24 cellular contexts compared by ENCODE assay signal in genomic region chr13:64538711-64539110, GRCh38.
DNase-seq lines count a peak whose midpoint lies in the region; ATAC-seq, FAIRE-seq and TF ChIP-seq lines count a peak whose summit lies in the region.
"Had no signal": no experiment of that assay in that cellular context is flagged by ENCODE, and none has a peak within 500 bp of the region (broad histone marks: within the 10 kb centered on the region; RNA-seq: fewer than 3 reads in every experiment).

No MANE protein-coding gene starts in this region.

- dilution Hi-C loops in endothelial cell of umbilical vein (cut with MboI; ENCODE audit: extremely low pct_ligation_motif_present, low sequenced_read_pairs): no loop called here

- no peaks in the 10 kb centered on the region for H4K20me1 ChIP-seq in endothelial cell of umbilical vein (replicated peaks; ENCODE audit: control insufficient read depth, extremely low read depth, insufficient read depth, low read length)

- H3K4me2 ChIP-seq in endothelial cell of umbilical vein (ENCODE audit: insufficient read depth, low read length): no peak overlapping the region

- H3K4me1 ChIP-seq in endothelial cell of umbilical vein (ENCODE audit: control insufficient read depth, extremely low read depth, insufficient read depth, low read length): no peaks in the 10 kb centered on the region
- H3K4me1 ChIP-seq: Peyer's patch, SJSA1 had no signal

- CTCF ChIA-PET in endothelial cell of umbilical vein (lab: Charles Lee): no interaction called here

- H3K4me3 Mint-ChIP-seq in stimulated activated naive B cell treated with anti-CD40 and anti-IgM and Interleukin-4, amounts not matched to agents 10 μg/mL and 1 μg/mL and 100 μg/mL, for 72 hours: no peak overlapping the region
- H3K4me3 Mint-ChIP-seq: CD4-positive, CD25-positive, alpha-beta regulatory T cell; T-helper 1 cell treated with Interleukin-12 subunit alpha and Interleukin-12 subunit beta and Interleukin-4 antibody, amounts not matched to agents 30 μg/mL and 1 μg/mL, for 36 hours had no signal

- no peaks in the 10 kb centered on the region for H3K79me2 ChIP-seq in endothelial cell of umbilical vein (ENCODE audit: control insufficient read depth, insufficient read depth, low read length)

- intact Hi-C loops in endothelial cell of umbilical vein (cut with micrococcal nuclease): no loop called here

- H3K9me3 ChIP-seq in MG63 (no peaks in the 10 kb centered on the region), endothelial cell of umbilical vein (replicated peaks; ENCODE audit: control insufficient read depth, insufficient read depth, low read length) (no peaks in the 10 kb centered on the region)
- H3K9me3 ChIP-seq: Peyer's patch, SJSA1 had no signal

- no peaks in the 10 kb centered on the region for H3K9me1 ChIP-seq in endothelial cell of umbilical vein (replicated peaks; ENCODE audit: control insufficient read depth, extremely low read depth, insufficient read depth, low read length)

- FAIRE-seq in endothelial cell of umbilical vein (lab: Jason Lieb, UNC): no peak
- FAIRE-seq: A204.1, GM18507 had no signal

- BruUV-seq in endothelial cell of umbilical vein (replicated peaks; lab: Mats Ljungman, UMichigan): no TSS peak

- H3K27ac Mint-ChIP-seq in stimulated activated naive B cell treated with anti-CD40 and anti-IgM and Interleukin-4, amounts not matched to agents 10 μg/mL and 1 μg/mL and 100 μg/mL, for 72 hours: no peak overlapping the region
- H3K27ac Mint-ChIP-seq: CD4-positive, CD25-positive, alpha-beta regulatory T cell; T-helper 1 cell treated with Interleukin-12 subunit alpha and Interleukin-12 subunit beta and Interleukin-4 antibody, amounts not matched to agents 30 μg/mL and 1 μg/mL, for 36 hours had no signal

- H3K36me3 Mint-ChIP-seq in stimulated activated naive B cell treated with anti-CD40 and anti-IgM and Interleukin-4, amounts not matched to agents 10 μg/mL and 1 μg/mL and 100 μg/mL, for 72 hours: no peaks in the 10 kb centered on the region
- H3K36me3 Mint-ChIP-seq: CD4-positive, CD25-positive, alpha-beta regulatory T cell had no signal

- no peaks in the 10 kb centered on the region for H3K27me3 Mint-ChIP-seq in stimulated activated naive B cell treated with anti-CD40 and anti-IgM and Interleukin-4, amounts not matched to agents 10 μg/mL and 1 μg/mL and 100 μg/mL, for 72 hours
- H3K27me3 Mint-ChIP-seq: CD4-positive, CD25-positive, alpha-beta regulatory T cell had no signal

- peak; percentile 6 for DNase-seq in EL
- DNase-seq in MG63: peak; percentile 3
- DNase-seq in endothelial cell of umbilical vein (ENCODE audit: low read depth, low spot score): no peak
- peak; percentile 36 for DNase-seq in stromal cell of bone marrow (ENCODE audit: low read depth)
- DNase-seq in NCI-H2196 (lab: John Stamatoyannopoulos, UW; ENCODE audit: unreplicated experiment): no peak
- DNase-seq in stimulated activated naive B cell treated with anti-CD40 and anti-IgM and Interleukin-4, amounts not matched to agents 10 μg/mL and 1 μg/mL and 100 μg/mL, for 72 hours: no peak
- no peak for DNase-seq in activated naive CD4-positive, alpha-beta T cell (lab: John Stamatoyannopoulos, UW)
- DNase-seq: CD4-positive, CD25-positive, alpha-beta regulatory T cell; COR-L47; DND-41; GDM1; KBM-7; NCI-H1092; NCI-H1436; NCI-H187 treated with DMSO at 0.1 percent for 48 hours; NCI-H2107; NCI-H2227 treated with DMSO at 0.1 percent for 48 hours; NCI-H510A; NCI-H748 treated with DMSO at 0.1 percent for 48 hours; Peyer's patch had no signal

- no peak for TF ChIP-seq POLR2A in endothelial cell of umbilical vein (IDR thresholded peaks at IDR 0.05; ENCODE audit: low read depth, low read length)

- no peak for ATAC-seq in stimulated activated naive B cell treated with anti-CD40 and anti-IgM and Interleukin-4, amounts not matched to agents 10 μg/mL and 1 μg/mL and 100 μg/mL, for 72 hours (replicated peaks)

- POLR2A ChIA-PET in endothelial cell of umbilical vein (lab: Charles Lee): no interaction called here

- no peak overlapping the region for H2AFZ ChIP-seq in endothelial cell of umbilical vein (ENCODE audit: low read depth, low read length)

- H3K4me3 ChIP-seq in MG63 (no peak overlapping the region), endothelial cell of umbilical vein (replicated peaks in 1 of 3; ENCODE audit: insufficient read depth in 1 of 3, low read depth in 1 of 3, low read length in 3 of 3) (no peak overlapping the region)
- H3K4me3 ChIP-seq: Peyer's patch, SJSA1 had no signal

- H3K9ac ChIP-seq in endothelial cell of umbilical vein (replicated peaks; ENCODE audit: extremely low read depth, insufficient read depth, low read length): no peak overlapping the region

- H3K36me3 ChIP-seq in MG63: no peaks in the 10 kb centered on the region
- H3K36me3 ChIP-seq in endothelial cell of umbilical vein (ENCODE audit: control insufficient read depth in 2 of 2, extremely low read depth in 1 of 2, insufficient read depth in 2 of 2, low read length in 2 of 2): no peaks in the 10 kb centered on the region
- H3K36me3 ChIP-seq: Peyer's patch, SJSA1 had no signal

- H3K27me3 ChIP-seq in MG63: no peaks in the 10 kb centered on the region
- no peaks in the 10 kb centered on the region for H3K27me3 ChIP-seq in endothelial cell of umbilical vein (ENCODE audit: control insufficient read depth in 2 of 2, insufficient read depth in 2 of 2, low read length in 2 of 2)
- H3K27me3 ChIP-seq: Peyer's patch, SJSA1 had no signal

- TF ChIP-seq CTCF in endothelial cell of umbilical vein (IDR thresholded peaks at IDR 0.05; ENCODE audit: extremely low read depth in 1 of 2, insufficient read depth in 1 of 2, low read depth in 1 of 2, low read length in 2 of 2): no peak

- no peaks in the 10 kb centered on the region for H3K9me3 Mint-ChIP-seq in stimulated activated naive B cell treated with anti-CD40 and anti-IgM and Interleukin-4, amounts not matched to agents 10 μg/mL and 1 μg/mL and 100 μg/mL, for 72 hours
- H3K9me3 Mint-ChIP-seq: T-helper 1 cell treated with Interleukin-12 subunit alpha and Interleukin-12 subunit beta and Interleukin-4 antibody, amounts not matched to agents 30 μg/mL and 1 μg/mL, for 36 hours had no signal

- H3K27ac ChIP-seq in endothelial cell of umbilical vein (ENCODE audit: insufficient read depth, low read depth, low read length): no peak overlapping the region
- H3K27ac ChIP-seq: Peyer's patch, SJSA1 had no signal

- H3K4me1 Mint-ChIP-seq in stimulated activated naive B cell treated with anti-CD40 and anti-IgM and Interleukin-4, amounts not matched to agents 10 μg/mL and 1 μg/mL and 100 μg/mL, for 72 hours: no peaks in the 10 kb centered on the region
- H3K4me1 Mint-ChIP-seq: CD4-positive, CD25-positive, alpha-beta regulatory T cell had no signal

TF ChIP-seq in endothelial cell of umbilical vein, 7 proteins besides CTCF, POLR2A, EP300 and RAD21:
- peak; percentile 44 for TF ChIP-seq FOS (IDR thresholded peaks at IDR 0.05; ENCODE audit: borderline replicate concordance, insufficient read depth, low read length)
- TF ChIP-seq EZH2 (IDR thresholded peaks at IDR 0.05; ENCODE audit: borderline replicate concordance, low read depth, low read length, severe bottlenecking): no peak

Comparison
In these comparisons a context has a peak if more than half of its experiments do, and no peak if none do; other contexts are left out.
1. DNase-seq: peak in EL (single experiment), MG63 (single experiment) and stromal cell of bone marrow (single experiment); none in endothelial cell of umbilical vein (single experiment), NCI-H2196 (single experiment), stimulated activated naive B cell treated with anti-CD40 and anti-IgM and Interleukin-4, amounts not matched to agents 10 μg/mL and 1 μg/mL and 100 μg/mL, for 72 hours (single experiment) and activated naive CD4-positive, alpha-beta T cell (0 of 4).